25 cellular contexts compared by ENCODE assay signal in genomic region chr2:222426836-222427130, GRCh38. TPM values are rescaled to one million over a fixed set of nuclear protein-coding genes. Genes with fewer than 3 reads are reported as not detected.
DNase-seq lines count a peak whose midpoint lies in the region; FAIRE-seq lines count a peak whose summit lies in the region.
"Had no signal": no experiment of that assay in that cellular context is flagged by ENCODE, and none has a peak within 500 bp of the region (broad histone marks: within the 10 kb centered on the region; RNA-seq: fewer than 3 reads in every experiment).

No MANE protein-coding gene starts in this region.

- peaks cover 4% of the 10 kb centered on the region for H3K36me3 Mint-ChIP-seq in activated CD4-positive, alpha-beta T cell treated with anti-CD3 and anti-CD28 coated beads, Interleukin-2, amount 10 ng/mL, durations not matched to agents 7 days and 5 days (ENCODE audit: low read depth)

- peaks cover 38% of the 10 kb centered on the region for H3K27me3 Mint-ChIP-seq in activated CD4-positive, alpha-beta T cell treated with anti-CD3 and anti-CD28 coated beads, Interleukin-2, amount 10 ng/mL, durations not matched to agents 7 days and 5 days

- DNase-seq in activated CD4-positive, alpha-beta T cell treated with anti-CD3 and anti-CD28 coated beads, Interleukin-2, amount 10 ng/mL, durations not matched to agents 7 days and 5 days = no peak
- no peak for DNase-seq in activated CD4-positive, alpha-beta T cell treated with anti-CD3 and anti-CD28 coated beads, Interleukin-2, amount 50 U/mL, for 48 hours
- DNase-seq in HT-29 (ENCODE audit: low spot score) (peak; percentile 10), small intestine (peak; percentile 58), NK-92 (lab: John Stamatoyannopoulos, UW; ENCODE audit: unreplicated experiment) (no peak), NCI-H1436 (lab: John Stamatoyannopoulos, UW) (no peak), T-helper 9 cell (no peak)
- DNase-seq: activated CD4-positive, alpha-beta T cell treated with anti-CD3 and anti-CD28 coated beads for 1 hour; DMS79 treated with DMSO at 0.1 percent for 48 hours; effector CD4-positive, alpha-beta T cell; heart left ventricle; islet precursor cell; mesenchymal stem cell; MM.1S; NCI-H1694; NCI-H345; Right ventricle myocardium superior; uterus had no signal

- 14 to 54% (median 26%) methylated on average over 3 of the region's 3 CpGs for WGBS in small intestine, 3 donors

- peak overlapping the region; percentile 9 to 84 for H3K9ac ChIP-seq in duodenal mucosa (ENCODE audit: low read depth in 1 of 2, low read length in 2 of 2)
- H3K9ac ChIP-seq: BLaER1 treated with 17β-estradiol and CSF1 and Interleukin-3, amounts not matched to agents 10 nM and 100 nM had no signal

- H3K27me3 ChIP-seq in duodenal mucosa (ENCODE audit: control insufficient read depth in 1 of 2, insufficient read depth in 2 of 2, low read length in 2 of 2) (peaks cover under 1 to 11% of the 10 kb centered on the region in 2 donors), small intestine (ENCODE audit: control insufficient read depth in 2 of 2, insufficient read depth in 2 of 2, low read length in 2 of 2) (peaks cover 0 to 10% of the 10 kb centered on the region in 2 donors)
- H3K27me3 ChIP-seq: BLaER1 treated with 17β-estradiol and CSF1 and Interleukin-3, amounts not matched to agents 10 nM and 100 nM had no signal

- H3K4me3 ChIP-seq in duodenal mucosa (ENCODE audit: low read depth in 1 of 2, low read length in 2 of 2) = peak overlapping the region; percentile 0 to 86
- H3K4me3 ChIP-seq in small intestine (ENCODE audit: low read depth in 1 of 2, low read length in 2 of 2) = peak overlapping the region in 1 of 2 donors; percentile 84
- H3K4me3 ChIP-seq: BLaER1 treated with 17β-estradiol and CSF1 and Interleukin-3, amounts not matched to agents 10 nM and 100 nM; heart left ventricle; uterus had no signal

- H3K4me1 Mint-ChIP-seq in activated CD4-positive, alpha-beta T cell treated with anti-CD3 and anti-CD28 coated beads, Interleukin-2, amount 10 ng/mL, durations not matched to agents 7 days and 5 days = peaks cover 24% of the 10 kb centered on the region

- no peak overlapping the region for H3K4me3 Mint-ChIP-seq in activated CD4-positive, alpha-beta T cell treated with anti-CD3 and anti-CD28 coated beads, Interleukin-2, amount 10 ng/mL, durations not matched to agents 7 days and 5 days

- FAIRE-seq in small intestine (lab: Jason Lieb, UNC) = no peak
- FAIRE-seq: A204.1, bronchial epithelial cell, HepG2 had no signal

- H3K4me1 ChIP-seq in duodenal mucosa (ENCODE audit: control insufficient read depth in 1 of 2, insufficient read depth in 2 of 2, low read length in 2 of 2) (peaks cover 20 to 34% of the 10 kb centered on the region in 2 donors), small intestine (ENCODE audit: control insufficient read depth in 2 of 2, insufficient read depth in 1 of 2, low read depth in 1 of 2, low read length in 1 of 2) (peaks cover 3 to 5% of the 10 kb centered on the region in 2 donors)

- H3K9me3 ChIP-seq in duodenal mucosa (ENCODE audit: control insufficient read depth in 1 of 2, low read length in 2 of 2) (no peaks in the 10 kb centered on the region), small intestine (ENCODE audit: control insufficient read depth, low read depth) (no peaks in the 10 kb centered on the region)
- H3K9me3 ChIP-seq: heart left ventricle, uterus had no signal

- H3K36me3 ChIP-seq in duodenal mucosa (ENCODE audit: control insufficient read depth in 1 of 2, insufficient read depth in 2 of 2, low read length in 2 of 2) (no peaks in the 10 kb centered on the region), small intestine (ENCODE audit: control insufficient read depth in 2 of 2, insufficient read depth in 2 of 2, low read length in 2 of 2) (no peaks in the 10 kb centered on the region)
- H3K36me3 ChIP-seq: BLaER1 treated with 17β-estradiol and CSF1 and Interleukin-3, amounts not matched to agents 10 nM and 100 nM; heart left ventricle; uterus had no signal

- POLR2A ChIA-PET in activated CD4-positive, alpha-beta T cell treated with anti-CD3 and anti-CD28 coated beads, Interleukin-2, amount 10 ng/mL, durations not matched to agents 7 days and 5 days (lab: Charles Lee) = no interaction called here

- CTCF ChIA-PET in activated CD4-positive, alpha-beta T cell treated with anti-CD3 and anti-CD28 coated beads, Interleukin-2, amount 10 ng/mL, durations not matched to agents 7 days and 5 days (lab: Charles Lee) = interaction anchor here (0.7 kb wide), 1 partner anchor 1646 kb away, joined by 6 read pairs; no protein-coding TSS in a partner anchor

- peak overlapping the region; percentile 79 for H3K27ac ChIP-seq in duodenal mucosa (ENCODE audit: low read depth, low read length)
- peak overlapping the region; percentile 81 to 85 for H3K27ac ChIP-seq in small intestine (ENCODE audit: low read depth in 1 of 2, low read length in 1 of 2)
- H3K27ac ChIP-seq: BLaER1 treated with 17β-estradiol and CSF1 and Interleukin-3, amounts not matched to agents 10 nM and 100 nM; uterus had no signal

- peak overlapping the region; percentile 42 for H3K27ac Mint-ChIP-seq in activated CD4-positive, alpha-beta T cell treated with anti-CD3 and anti-CD28 coated beads, Interleukin-2, amount 10 ng/mL, durations not matched to agents 7 days and 5 days

- peaks cover 2% of the 10 kb centered on the region for H3K9me3 Mint-ChIP-seq in activated CD4-positive, alpha-beta T cell treated with anti-CD3 and anti-CD28 coated beads, Interleukin-2, amount 10 ng/mL, durations not matched to agents 7 days and 5 days

RNA-seq across cellular contexts. Expression of gene SGPP2, which starts 2.4 kb away (rescaled TPM):
- under 1 TPM; 0.55 to 0.67 TPM for total RNA-seq in activated CD4-positive, alpha-beta T cell treated with anti-CD3 and anti-CD28 coated beads, Interleukin-2, amount 10 ng/mL, durations not matched to agents 7 days and 5 days
- total RNA-seq in HT-29 (2014; rRNA removed; shearing (Covaris generic)) = 16.9 and 23.6 TPM in 2 replicates
- polyA plus RNA-seq in small intestine = 10 to 100 TPM in 1 of 3 donors, 1 to 10 TPM in 2; 4.0 to 19.1 (median 4.6) TPM
- total RNA-seq: HepG2, neural crest cell, pulmonary artery endothelial cell had no signal
- polyA plus RNA-seq: HepG2 had no signal

Comparison
In these comparisons a context has a peak if more than half of its experiments do, and no peak if none do; other contexts are left out.
1. DNase-seq: peak in HT-29 (single experiment) and small intestine (single experiment); none in activated CD4-positive, alpha-beta T cell treated with anti-CD3 and anti-CD28 coated beads, Interleukin-2, amount 10 ng/mL, durations not matched to agents 7 days and 5 days (single experiment), activated CD4-positive, alpha-beta T cell treated with anti-CD3 and anti-CD28 coated beads, Interleukin-2, amount 50 U/mL, for 48 hours (0 of 2), NK-92 (single experiment), NCI-H1436 (single experiment) and T-helper 9 cell (single experiment).
2. RNA of gene SGPP2, which starts 2.4 kb away (total RNA-seq): 16.9 to 23.6 TPM in HT-29; 0.55 to 0.67 TPM in activated CD4-positive, alpha-beta T cell treated with anti-CD3 and anti-CD28 coated beads, Interleukin-2, amount 10 ng/mL, durations not matched to agents 7 days and 5 days; every median in the first group is over 10 times any median in the second.